In genomic region chr19:49339364-49340068, GRCh38 we compare ENCODE assay signal across 9 cellular contexts. TPM values are rescaled to one million over a fixed set of nuclear protein-coding genes. Genes with fewer than 3 reads are reported as not detected.
DNase-seq lines count a peak whose midpoint lies in the region; ATAC-seq and TF ChIP-seq lines count a peak whose summit lies in the region.
"Had no signal": no experiment of that assay in that cellular context is flagged by ENCODE, and none has a peak within 500 bp of the region (broad histone marks: within the 10 kb centered on the region; RNA-seq: fewer than 3 reads in every experiment).

No MANE protein-coding gene starts in this region.

- H3K4me3 Mint-ChIP-seq in WTC11: peak overlapping the region; percentile 83

- CTCF ChIA-PET in WTC11 (lab: Charles Lee): interaction anchor here (0.5 to 3.5 kb wide), 23 partner anchors 9 to 346 kb away, joined by 3 to 20 read pairs (median 4); partner anchors contain the start of genes DKKL1, RUVBL2 and TEAD2

- ATAC-seq in WTC11: peak; percentile 85
- ATAC-seq in Right ventricle myocardium inferior: peak; percentile 97

- intact Hi-C loops in Right ventricle myocardium inferior (cut with DNase I): loop anchor here (10.0 kb wide), 1 partner anchor 115 kb away; no protein-coding TSS in a partner anchor

- peaks cover 24% of the 10 kb centered on the region for H3K4me1 Mint-ChIP-seq in WTC11

- no peaks in the 10 kb centered on the region for H3K9me3 Mint-ChIP-seq in WTC11

- H3K36me3 Mint-ChIP-seq in WTC11: peaks cover 41% of the 10 kb centered on the region

- DNase-seq in HFF-Myc (ENCODE audit: extremely low read depth, low read depth) (peak; percentile 69), WTC11 (ENCODE audit: low spot score) (peak; percentile 93), Right ventricle myocardium inferior (ENCODE audit: missing footprints) (peak; percentile 89), nucleus accumbens (lab: John Stamatoyannopoulos, UW) (peak in 52 of 56 donors; percentile 14 to 89 (median 66)), NCI-H2107 treated with DMSO at 0.1 percent for 48 hours (lab: John Stamatoyannopoulos, UW; ENCODE audit: unreplicated experiment) (no peak), DMS79 treated with DMSO at 0.1 percent for 48 hours (lab: John Stamatoyannopoulos, UW) (no peak), SKM-1 treated with dmso at 0.1 percent for 144 hours (lab: John Stamatoyannopoulos, UW; ENCODE audit: unreplicated experiment) (no peak)
- no peak for DNase-seq in activated T-cell treated with anti-CD3 and anti-CD28 coated beads, Interleukin-2, amount 50 U/mL, for 1 hour

- POLR2A ChIA-PET in WTC11 (lab: Charles Lee): interaction anchor here (0.5 to 1.7 kb wide), 6 partner anchors 22 to 588 kb away, joined by 3 to 12 read pairs (median 4); partner anchors contain the start of genes ALDH16A1 and TEAD2

- peaks cover 39% of the 10 kb centered on the region for H3K27me3 Mint-ChIP-seq in WTC11 (ENCODE audit: low read depth)

- H3K27ac Mint-ChIP-seq in WTC11: peak overlapping the region; percentile 95

- TF ChIP-seq CTCF in HFF-Myc (IDR thresholded peaks at IDR 0.05; ENCODE audit: low read depth, low read length, missing control alignments): no peak
- TF ChIP-seq CTCF in WTC11 (IDR thresholded peaks at IDR 0.05): no peak

- H3K4me3 ChIP-seq in HFF-Myc (replicated peaks; ENCODE audit: low read depth, low read length): no peak overlapping the region

TF ChIP-seq in WTC11, 78 proteins besides CTCF, POLR2A, EP300 and RAD21 (continues in another document):
- TF ChIP-seq ZNF121 (CRISPR knock-in tag; IDR thresholded peaks at IDR 0.05) (no peak), JUN (CRISPR knock-in tag; IDR thresholded peaks at IDR 0.05) (peak; percentile 84; the same call in 1 of the 2 replicates), SMAD3 (CRISPR knock-in tag; IDR thresholded peaks at IDR 0.05; ENCODE audit: borderline replicate concordance) (peak; percentile 91), CDX4 (CRISPR knock-in tag; IDR thresholded peaks at IDR 0.05; ENCODE audit: borderline replicate concordance) (no peak), ZNF138 (CRISPR knock-in tag; conservative IDR thresholded peaks at IDR 0.05) (peak; percentile 96), ATF6 (CRISPR knock-in tag; IDR thresholded peaks at IDR 0.05) (0 out of 2 replicates have a peak, but pooled peaks have one; percentile 32), KAT7 (CRISPR knock-in tag; IDR thresholded peaks at IDR 0.05; ENCODE audit: borderline replicate concordance) (peak; percentile 53; the same call in 1 of the 2 replicates), MXD4 (CRISPR knock-in tag; IDR thresholded peaks at IDR 0.05; ENCODE audit: borderline replicate concordance) (no peak), NR2C2 (CRISPR knock-in tag; IDR thresholded peaks at IDR 0.05) (peak; percentile 81), AR (CRISPR knock-in tag; IDR thresholded peaks at IDR 0.05) (no peak), ZNF232 (CRISPR knock-in tag; IDR thresholded peaks at IDR 0.05) (peak; percentile 95), NFE2L1 (CRISPR knock-in tag; IDR thresholded peaks at IDR 0.05) (peak; percentile 94), NFATC4 (CRISPR knock-in tag; IDR thresholded peaks at IDR 0.05) (no peak)
- TF ChIP-seq, protein P1, sequence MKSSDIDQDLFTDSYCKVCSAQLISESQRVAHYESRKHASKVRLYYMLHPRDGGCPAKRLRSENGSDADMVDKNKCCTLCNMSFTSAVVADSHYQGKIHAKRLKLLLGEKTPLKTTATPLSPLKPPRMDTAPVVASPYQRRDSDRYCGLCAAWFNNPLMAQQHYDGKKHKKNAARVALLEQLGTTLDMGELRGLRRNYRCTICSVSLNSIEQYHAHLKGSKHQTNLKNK (CRISPR knock-in tag; IDR thresholded peaks at IDR 0.05): no peak
- TF ChIP-seq, protein P2, sequence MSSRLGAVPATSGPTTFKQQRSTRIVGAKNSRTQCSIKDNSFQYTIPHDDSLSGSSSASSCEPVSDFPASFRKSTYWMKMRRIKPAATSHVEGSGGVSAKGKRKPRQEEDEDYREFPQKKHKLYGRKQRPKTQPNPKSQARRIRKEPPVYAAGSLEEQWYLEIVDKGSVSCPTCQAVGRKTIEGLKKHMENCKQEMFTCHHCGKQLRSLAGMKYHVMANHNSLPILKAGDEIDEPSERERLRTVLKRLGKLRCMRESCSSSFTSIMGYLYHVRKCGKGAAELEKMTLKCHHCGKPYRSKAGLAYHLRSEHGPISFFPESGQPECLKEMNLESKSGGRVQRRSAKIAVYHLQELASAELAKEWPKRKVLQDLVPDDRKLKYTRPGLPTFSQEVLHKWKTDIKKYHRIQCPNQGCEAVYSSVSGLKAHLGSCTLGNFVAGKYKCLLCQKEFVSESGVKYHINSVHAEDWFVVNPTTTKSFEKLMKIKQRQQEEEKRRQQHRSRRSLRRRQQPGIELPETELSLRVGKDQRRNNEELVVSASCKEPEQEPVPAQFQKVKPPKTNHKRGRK (CRISPR knock-in tag; IDR thresholded peaks at IDR 0.05; ENCODE audit: borderline replicate concordance): no peak
- TF ChIP-seq, protein P3, sequence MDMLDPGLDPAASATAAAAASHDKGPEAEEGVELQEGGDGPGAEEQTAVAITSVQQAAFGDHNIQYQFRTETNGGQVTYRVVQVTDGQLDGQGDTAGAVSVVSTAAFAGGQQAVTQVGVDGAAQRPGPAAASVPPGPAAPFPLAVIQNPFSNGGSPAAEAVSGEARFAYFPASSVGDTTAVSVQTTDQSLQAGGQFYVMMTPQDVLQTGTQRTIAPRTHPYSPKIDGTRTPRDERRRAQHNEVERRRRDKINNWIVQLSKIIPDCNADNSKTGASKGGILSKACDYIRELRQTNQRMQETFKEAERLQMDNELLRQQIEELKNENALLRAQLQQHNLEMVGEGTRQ (CRISPR knock-in tag; IDR thresholded peaks at IDR 0.05): peak; percentile 83
- TF ChIP-seq, protein P4, sequence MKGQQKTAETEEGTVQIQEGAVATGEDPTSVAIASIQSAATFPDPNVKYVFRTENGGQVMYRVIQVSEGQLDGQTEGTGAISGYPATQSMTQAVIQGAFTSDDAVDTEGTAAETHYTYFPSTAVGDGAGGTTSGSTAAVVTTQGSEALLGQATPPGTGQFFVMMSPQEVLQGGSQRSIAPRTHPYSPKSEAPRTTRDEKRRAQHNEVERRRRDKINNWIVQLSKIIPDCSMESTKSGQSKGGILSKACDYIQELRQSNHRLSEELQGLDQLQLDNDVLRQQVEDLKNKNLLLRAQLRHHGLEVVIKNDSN (CRISPR knock-in tag; IDR thresholded peaks at IDR 0.05): peak; percentile 88

RNA-seq across cellular contexts. Expression of gene CD37, which starts 4.3 kb away (rescaled TPM):
- total RNA-seq in WTC11 (2021) (0.27 to 1.6 TPM (median 1.2 TPM) in 3 replicates), Right ventricle myocardium inferior (9.1 TPM)

RNA-seq across cellular contexts. Expression of gene SLC6A16, which starts 14.5 kb away (rescaled TPM):
- total RNA-seq in WTC11 (2021): 1.5 to 2.2 TPM (median 2.1 TPM) in 3 replicates
- 0.92 TPM for total RNA-seq in Right ventricle myocardium inferior

RNA-seq across cellular contexts. Expression of gene TEAD2, which starts 22.7 kb away (rescaled TPM):
- 104 to 106 TPM (median 104 TPM) in 3 replicates for total RNA-seq in WTC11 (2021)
- 63.6 TPM for total RNA-seq in Right ventricle myocardium inferior

RNA-seq across cellular contexts. Expression of gene DKKL1, which starts 24.2 kb away (rescaled TPM):
- total RNA-seq in WTC11 (2021) (2.4 to 3.0 TPM (median 2.9 TPM) in 3 replicates), Right ventricle myocardium inferior (not detected)
- total RNA-seq: temporal lobe had no signal

RNA-seq across cellular contexts. Expression of gene KASH5, which starts 48.5 kb away (rescaled TPM):
- total RNA-seq in WTC11 (2021): 0.14 to 0.42 TPM in 2 of 3 replicates, not detected in the other
- not detected for total RNA-seq in Right ventricle myocardium inferior
- total RNA-seq: temporal lobe had no signal

Comparison
In these comparisons a context has a peak if more than half of its experiments do, and no peak if none do; other contexts are left out.
1. DNase-seq: peak in HFF-Myc (single experiment), WTC11 (single experiment), Right ventricle myocardium inferior (single experiment) and nucleus accumbens (52 of 56); none in NCI-H2107 treated with DMSO at 0.1 percent for 48 hours (single experiment), DMS79 treated with DMSO at 0.1 percent for 48 hours (single experiment), SKM-1 treated with dmso at 0.1 percent for 144 hours (single experiment) and activated T-cell treated with anti-CD3 and anti-CD28 coated beads, Interleukin-2, amount 50 U/mL, for 1 hour (single experiment).